Comparison of ENCODE assay signal across 8 cellular contexts in the genomic region with DNA sequence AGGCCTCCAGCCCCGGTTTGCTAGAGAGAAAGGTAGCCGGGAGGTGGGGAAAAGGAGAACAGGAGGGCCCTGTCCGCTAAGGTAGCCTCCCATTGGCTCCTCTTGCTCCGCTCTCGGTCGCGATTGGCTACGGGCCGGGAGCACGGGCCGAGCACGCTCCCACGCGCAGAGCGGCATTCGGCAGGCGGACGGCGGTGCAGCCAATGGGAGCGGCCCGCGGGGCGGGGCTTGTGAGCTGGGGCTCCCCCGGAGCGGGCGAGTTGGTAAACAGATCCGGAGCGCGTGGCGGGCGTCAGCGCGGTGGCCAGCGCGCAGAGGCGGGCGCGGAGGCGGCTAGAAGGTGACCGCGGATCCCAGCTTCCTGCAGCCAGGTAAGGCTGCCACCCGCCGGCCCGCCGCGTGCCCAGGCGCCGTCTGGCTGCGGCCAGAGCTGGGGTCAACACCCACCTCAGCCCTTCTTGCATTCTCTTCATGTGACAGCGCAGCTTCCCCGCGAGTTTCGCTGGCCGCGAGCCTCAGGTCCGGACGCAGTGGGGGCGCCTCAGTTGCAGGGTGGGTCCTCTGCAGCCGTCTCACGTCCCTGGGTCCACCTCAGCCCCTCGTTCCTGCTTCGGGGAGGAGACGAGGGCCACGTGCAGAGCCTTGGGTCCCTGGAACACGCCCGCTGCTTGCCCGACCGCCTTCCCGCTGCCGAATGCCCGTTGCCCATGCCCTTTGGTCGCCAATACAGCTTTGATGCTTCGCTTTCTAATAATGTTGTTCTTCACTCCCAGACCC. TPM values are rescaled to one million over a fixed set of nuclear protein-coding genes. Genes with fewer than 3 reads are reported as not detected.
DNase-seq lines count a peak whose midpoint lies in the region; ATAC-seq, FAIRE-seq and TF ChIP-seq lines count a peak whose summit lies in the region.

A gene (plus strand): TSS at position 266 of the 777 bp plus-strand sequence. CDS start 21,092 bp downstream, outside the sequence.

- no peaks in the 10 kb centered on the region for H3K9me1 ChIP-seq in endothelial cell of umbilical vein (replicated peaks; ENCODE audit: control insufficient read depth, extremely low read depth, insufficient read depth, low read length)

- H3K36me3 Mint-ChIP-seq in Calu3 (ENCODE audit: insufficient read depth, unreplicated experiment): peaks cover 39% of the 10 kb centered on the region
- H3K36me3 Mint-ChIP-seq in IgD-negative memory B cell: peaks cover 5% of the 10 kb centered on the region
- peaks cover 9% of the 10 kb centered on the region for H3K36me3 Mint-ChIP-seq in mesothelial cell of epicardium

- H2AFZ ChIP-seq in endothelial cell of umbilical vein (ENCODE audit: low read depth, low read length): peak within 1 kb of the TSS; percentile 80

- no peaks in the 10 kb centered on the region for H3K27me3 Mint-ChIP-seq in Calu3 (ENCODE audit: unreplicated experiment)
- H3K27me3 Mint-ChIP-seq in IgD-negative memory B cell: no peaks in the 10 kb centered on the region
- H3K27me3 Mint-ChIP-seq in mesothelial cell of epicardium (ENCODE audit: low read depth): no peaks in the 10 kb centered on the region

- peak within 1 kb of the TSS; percentile 40 to 63 (median 54) for H3K4me3 ChIP-seq in endothelial cell of umbilical vein (replicated peaks in 1 of 3; ENCODE audit: insufficient read depth in 1 of 3, low read depth in 1 of 3, low read length in 3 of 3)

- H4K20me1 ChIP-seq in endothelial cell of umbilical vein (replicated peaks; ENCODE audit: control insufficient read depth, extremely low read depth, insufficient read depth, low read length): no peaks in the 10 kb centered on the region

- no peaks in the 10 kb centered on the region for H3K9me3 Mint-ChIP-seq in Calu3 (ENCODE audit: low read depth, unreplicated experiment)
- peaks cover 0 to 5% (median 2%) of the 10 kb centered on the region in 3 donors for H3K9me3 Mint-ChIP-seq in IgD-negative memory B cell
- H3K9me3 Mint-ChIP-seq in mesothelial cell of epicardium: peaks cover 5% of the 10 kb centered on the region

- H3K4me1 ChIP-seq in endothelial cell of umbilical vein (ENCODE audit: control insufficient read depth, extremely low read depth, insufficient read depth, low read length): peaks cover 7% of the 10 kb centered on the region

- H3K4me1 Mint-ChIP-seq in Calu3 (ENCODE audit: low read depth, unreplicated experiment) (peaks cover 33% of the 10 kb centered on the region), IgD-negative memory B cell (peaks cover 24 to 34% (median 30%) of the 10 kb centered on the region in 3 donors), mesothelial cell of epicardium (peaks cover 23% of the 10 kb centered on the region)

- POLR2A ChIA-PET in endothelial cell of umbilical vein (lab: Charles Lee): interaction anchor here (1.2 kb wide), 1 partner anchor 112 kb away, joined by 3 read pairs; no protein-coding TSS in a partner anchor

- ATAC-seq in GM21576 (IDR thresholded peaks at IDR 0.05; ENCODE audit: unreplicated experiment): peak; percentile 96

- TF ChIP-seq POLR2A in endothelial cell of umbilical vein (IDR thresholded peaks at IDR 0.05; ENCODE audit: low read depth, low read length): no peak

- DNase-seq in Calu3 (peak; percentile 100), OCI-M1 (lab: John Stamatoyannopoulos, UW) (peak; percentile 100), activated T-cell treated with anti-CD3 and anti-CD28 coated beads for 24 hours (ENCODE audit: low read depth) (peak; percentile 99), endothelial cell of umbilical vein (ENCODE audit: low read depth, low spot score) (peak; percentile 99), mesothelial cell of epicardium (ENCODE audit: low spot score in 2 of 2, unreplicated experiment in 2 of 2) (peak; percentile 98 to 99)
- DNase-seq in stimulated activated CD8-positive, alpha-beta memory T cell treated with anti-CD3 and anti-CD28 coated beads, Interleukin-15, amount 100 ng/mL, for 4 hours (ENCODE audit: low read depth in 2 of 2): peak; percentile 97 to 98

- no peaks in the 10 kb centered on the region for H3K27me3 ChIP-seq in endothelial cell of umbilical vein (ENCODE audit: control insufficient read depth in 2 of 2, insufficient read depth in 2 of 2, low read length in 2 of 2)

- peak within 1 kb of the TSS; percentile 71 for H3K27ac Mint-ChIP-seq in Calu3 (ENCODE audit: unreplicated experiment)
- H3K27ac Mint-ChIP-seq in IgD-negative memory B cell: peak within 1 kb of the TSS; percentile 98 to 100 (median 99)
- peak within 1 kb of the TSS; percentile 92 for H3K27ac Mint-ChIP-seq in mesothelial cell of epicardium

- H3K79me2 ChIP-seq in endothelial cell of umbilical vein (ENCODE audit: control insufficient read depth, insufficient read depth, low read length): no peaks in the 10 kb centered on the region

- H3K9me3 ChIP-seq in endothelial cell of umbilical vein (replicated peaks; ENCODE audit: control insufficient read depth, insufficient read depth, low read length): no peaks in the 10 kb centered on the region

- CTCF ChIA-PET in Calu3 (lab: Charles Lee): interaction anchor here (0.9 to 1.2 kb wide), 2 partner anchors 10 to 28 kb away, joined by 3 to 5 read pairs; no protein-coding TSS in a partner anchor
- CTCF ChIA-PET in endothelial cell of umbilical vein (lab: Charles Lee): interaction anchor here (0.6 to 2.3 kb wide), 7 partner anchors 9 to 508 kb away, joined by 3 to 10 read pairs (median 4); a partner anchor contains a TSS

- BruUV-seq in Calu3 (replicated peaks; lab: Mats Ljungman, UMichigan): no TSS peak
- BruUV-seq in endothelial cell of umbilical vein (replicated peaks; lab: Mats Ljungman, UMichigan): no TSS peak

- H3K4me3 Mint-ChIP-seq in Calu3 (ENCODE audit: low read depth, unreplicated experiment) (peak within 1 kb of the TSS; percentile 89), IgD-negative memory B cell (peak within 1 kb of the TSS; percentile 89 to 100 (median 96)), mesothelial cell of epicardium (peak within 1 kb of the TSS; percentile 73)

- no peaks in the 10 kb centered on the region for H3K36me3 ChIP-seq in endothelial cell of umbilical vein (ENCODE audit: control insufficient read depth in 2 of 2, extremely low read depth in 1 of 2, insufficient read depth in 2 of 2, low read length in 2 of 2)

- TF ChIP-seq CTCF in Calu3 (IDR thresholded peaks at IDR 0.05; ENCODE audit: unreplicated experiment): no peak
- no peak for TF ChIP-seq CTCF in endothelial cell of umbilical vein (IDR thresholded peaks at IDR 0.05; ENCODE audit: extremely low read depth in 1 of 2, insufficient read depth in 1 of 2, low read depth in 1 of 2, low read length in 2 of 2)
- TF ChIP-seq CTCF in mesothelial cell of epicardium (IDR thresholded peaks at IDR 0.05; ENCODE audit: unreplicated experiment): no peak

- dilution Hi-C loops in endothelial cell of umbilical vein (cut with MboI; ENCODE audit: extremely low pct_ligation_motif_present, low sequenced_read_pairs): no loop called here

- H3K27ac ChIP-seq in endothelial cell of umbilical vein (ENCODE audit: insufficient read depth, low read depth, low read length): peak within 1 kb of the TSS; percentile 46

- FAIRE-seq in endothelial cell of umbilical vein (lab: Jason Lieb, UNC): peak; percentile 100

- intact Hi-C loops in Calu3 (cut with micrococcal nuclease; ENCODE audit: unreplicated experiment): no loop called here
- intact Hi-C loops in endothelial cell of umbilical vein (cut with micrococcal nuclease): loop anchor here (1.0 to 10.0 kb wide), 2 partner anchors 70 to 205 kb away; a partner anchor contains a TSS

- H3K9ac ChIP-seq in endothelial cell of umbilical vein (replicated peaks; ENCODE audit: extremely low read depth, insufficient read depth, low read length): peak within 1 kb of the TSS; percentile 57

- peak within 1 kb of the TSS; percentile 79 for H3K4me2 ChIP-seq in endothelial cell of umbilical vein (ENCODE audit: insufficient read depth, low read length)

TF ChIP-seq in endothelial cell of umbilical vein, 7 proteins besides CTCF, POLR2A, EP300 and RAD21:
- TF ChIP-seq, protein P1, sequence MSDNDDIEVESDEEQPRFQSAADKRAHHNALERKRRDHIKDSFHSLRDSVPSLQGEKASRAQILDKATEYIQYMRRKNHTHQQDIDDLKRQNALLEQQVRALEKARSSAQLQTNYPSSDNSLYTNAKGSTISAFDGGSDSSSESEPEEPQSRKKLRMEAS (IDR thresholded peaks at IDR 0.05; ENCODE audit: insufficient read depth, insufficient read length): peak; percentile 45
- no peak for TF ChIP-seq GATA2 (IDR thresholded peaks at IDR 0.05; ENCODE audit: insufficient read depth, insufficient read length, low read depth, low read length)
- no peak for TF ChIP-seq FOS (IDR thresholded peaks at IDR 0.05; ENCODE audit: borderline replicate concordance, insufficient read depth, low read length)
- TF ChIP-seq JUN (IDR thresholded peaks at IDR 0.05; ENCODE audit: borderline replicate concordance, insufficient read depth, insufficient read length, low read depth): no peak
- TF ChIP-seq EZH2 (IDR thresholded peaks at IDR 0.05; ENCODE audit: borderline replicate concordance, low read depth, low read length, severe bottlenecking): no peak
- TF ChIP-seq MYC (IDR thresholded peaks at IDR 0.05; ENCODE audit: low read depth, low read length): no peak
- peak; percentile 51 for TF ChIP-seq POLR2AphosphoS5 (IDR thresholded peaks at IDR 0.05; ENCODE audit: insufficient read depth, low read depth, low read length)

RNA-seq across cellular contexts. Expression of the gene that starts here (rescaled TPM):
- total RNA-seq in Calu3 (2022) (21.9 and 24.6 TPM in 2 replicates), endothelial cell of umbilical vein (7.3 and 9.4 TPM in 2 replicates), mesothelial cell of epicardium (17.7 to 22.7 TPM (median 19.9 TPM) in 3 replicates)
- polyA plus RNA-seq in IgD-negative memory B cell (57.4 TPM), endothelial cell of umbilical vein (5.7 and 6.8 TPM in 2 replicates)
- polyA plus RNA-seq in endothelial cell of umbilical vein (2011; cell fraction: cytosol; rRNA removed): 4.5 and 5.3 TPM in 2 replicates
- 14.8 and 14.9 TPM in 2 replicates for polyA plus RNA-seq in endothelial cell of umbilical vein (2011; cell fraction: nucleus; rRNA removed)
- polyA plus RNA-seq in endothelial cell of umbilical vein (2012): 4.5 and 6.5 TPM in 2 replicates
- 5.6 and 6.3 TPM in 2 replicates for polyA minus RNA-seq in endothelial cell of umbilical vein
- polyA minus RNA-seq in endothelial cell of umbilical vein (2011; cell fraction: cytosol; rRNA and poly(A)+ RNA removed): 11.8 TPM
- polyA minus RNA-seq in endothelial cell of umbilical vein (2011; cell fraction: nucleus; rRNA and poly(A)+ RNA removed): 3.5 and 4.9 TPM in 2 replicates

Comparison
In these comparisons a context has a peak if more than half of its experiments do, and no peak if none do; other contexts are left out.
1. Peak in every context shown above with its lines: DNase-seq, ATAC-seq, H3K4me3 ChIP-seq and H3K27ac ChIP-seq.